Comparison of ENCODE assay signal across 27 cellular contexts in genomic region chr20:15682690-15683089, GRCh38.
"Had no signal": no experiment of that assay in that cellular context is flagged by ENCODE, and none has a peak within 500 bp of the region (broad histone marks: within the 10 kb centered on the region; RNA-seq: fewer than 3 reads in every experiment).

No MANE protein-coding gene starts in this region.

- H3K27me3 ChIP-seq: gastrocnemius medialis, transverse colon had no signal

- ATAC-seq: activated CD8-positive, alpha-beta T cell treated with anti-CD3 and anti-CD28 coated beads for 36 hours; activated naive CD4-positive, alpha-beta T cell treated with anti-CD3 and anti-CD28 coated beads, Interleukin-2, amount 50 U/mL, for 72 hours; gastrocnemius medialis; lower lobe of right lung; mucosa of descending colon; sciatic nerve; stimulated activated naive B cell treated with anti-CD40 and anti-IgM and Interleukin-4, amounts not matched to agents 10 μg/mL and 1 μg/mL and 100 μg/mL, for 72 hours had no signal

- H3K36me3 ChIP-seq: gastrocnemius medialis, lower lobe of right lung, transverse colon, WERI-Rb-1 had no signal

- FAIRE-seq: astrocyte, bronchial epithelial cell, endometrium, islet of Langerhans, TTC549, urothelium cell line had no signal

- DNase-seq: activated CD4-positive, alpha-beta T cell treated with anti-CD3 and anti-CD28 coated beads, Interleukin-2, amount 10 ng/mL, durations not matched to agents 7 days and 5 days; activated CD4-positive, CD25-positive, alpha-beta regulatory T cell treated with anti-CD3 and anti-CD28 coated beads, Interleukin-2, amount 50 U/mL, for 72 hours; activated CD8-positive, alpha-beta T cell treated with anti-CD3 and anti-CD28 coated beads for 36 hours; cortex of kidney; effector CD4-positive, alpha-beta T cell; erythroblast; gastrocnemius medialis; hippocampal formation; lower lobe of right lung; mesendoderm; mucosa of descending colon; nephron progenitor cell; posterior cingulate gyrus; stimulated activated CD4-positive, alpha-beta T cell treated with anti-CD3 and anti-CD28 coated beads, Interleukin-2, amount 100 ng/mL, for 48 hours; stimulated activated CD8-positive, alpha-beta memory T cell treated with anti-CD3 and anti-CD28 coated beads, Interleukin-4, amount 100 ng/mL, for 48 hours; stimulated activated naive B cell treated with anti-CD40 and anti-IgM and Interleukin-4, amounts not matched to agents 10 μg/mL and 1 μg/mL and 100 μg/mL, for 72 hours; T-helper 1 cell; transverse colon; WERI-Rb-1 had no signal

- H3K27ac ChIP-seq: gastrocnemius medialis, lower lobe of right lung, transverse colon, WERI-Rb-1 had no signal

- H3K4me3 ChIP-seq: gastrocnemius medialis, lower lobe of right lung, mucosa of descending colon, transverse colon had no signal

- H3K4me1 ChIP-seq: gastrocnemius medialis, lower lobe of right lung, transverse colon had no signal

- H3K9me3 ChIP-seq: gastrocnemius medialis, lower lobe of right lung, mucosa of descending colon, transverse colon had no signal
